18 cellular contexts compared by ENCODE assay signal in the genomic region with DNA sequence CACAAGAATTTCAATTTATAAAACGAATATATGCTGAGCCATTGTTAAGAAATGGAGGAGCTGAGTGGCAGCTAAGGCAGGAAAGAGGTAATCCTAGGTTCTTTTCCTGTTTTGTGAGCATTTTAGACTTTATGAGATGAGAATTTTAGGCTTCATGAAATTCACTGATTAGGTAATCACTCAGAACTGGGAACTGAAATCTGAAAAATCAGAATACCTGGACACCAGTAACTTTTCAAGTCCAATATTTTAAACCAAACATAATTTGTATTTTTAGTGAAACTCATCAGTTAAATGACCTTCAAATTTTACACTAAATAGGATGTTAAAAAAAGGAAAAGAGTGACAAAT.
DNase-seq lines count a peak whose midpoint lies in the region; ATAC-seq, FAIRE-seq and TF ChIP-seq lines count a peak whose summit lies in the region.
"Had no signal": no experiment of that assay in that cellular context is flagged by ENCODE, and none has a peak within 500 bp of the region (broad histone marks: within the 10 kb centered on the region; RNA-seq: fewer than 3 reads in every experiment).

No MANE protein-coding gene starts in this region.

- H3K27ac ChIP-seq in liver (ENCODE audit: low read depth in 1 of 2, low read length in 2 of 2) (peak overlapping the region; percentile 58 to 87), HepG2 (ENCODE audit: extremely low read length, insufficient read depth, low read length) (no peak overlapping the region), right cardiac atrium (ENCODE audit: low read length) (no peak overlapping the region)
- H3K27ac ChIP-seq: A549; BLaER1 treated with 17β-estradiol and CSF1 and Interleukin-3, amounts not matched to agents 10 nM and 100 nM; C4-2B had no signal

- H3K4me1 ChIP-seq in liver (ENCODE audit: control insufficient read depth in 4 of 4, insufficient read depth in 4 of 4, low read length in 3 of 4) (peaks cover 0 to 5% (median 2%) of the 10 kb centered on the region in 4 donors), HepG2 (ENCODE audit: insufficient read depth, low read length) (no peaks in the 10 kb centered on the region), right cardiac atrium (ENCODE audit: control insufficient read depth, insufficient read depth, low read length) (no peaks in the 10 kb centered on the region)
- H3K4me1 ChIP-seq: A549, Caco-2 had no signal

- 22% methylated on average over 1 of the region's 1 CpG for WGBS in liver
- WGBS in HepG2 (ENCODE audit: low lambda C conversion rate): 3% methylated on average over 1 of the region's 1 CpG
- 51% methylated on average over 1 of the region's 1 CpG for WGBS in right cardiac atrium

- intact Hi-C loops in HepG2 (cut with micrococcal nuclease; ENCODE audit: unreplicated experiment) (no loop called here), right cardiac atrium (cut with DNase I) (no loop called here)

- H3K27me3 ChIP-seq in liver (ENCODE audit: control insufficient read depth in 4 of 4, insufficient read depth in 4 of 4, low read length in 3 of 4): no peaks in the 10 kb centered on the region
- no peaks in the 10 kb centered on the region for H3K27me3 ChIP-seq in HepG2 (ENCODE audit: control insufficient read depth in 1 of 2, insufficient read depth in 2 of 2, low read length in 2 of 2)
- H3K27me3 ChIP-seq in right cardiac atrium (ENCODE audit: control insufficient read depth, insufficient read depth): no peaks in the 10 kb centered on the region
- H3K27me3 ChIP-seq: BLaER1 treated with 17β-estradiol and CSF1 and Interleukin-3, amounts not matched to agents 10 nM and 100 nM had no signal

- H3K36me3 ChIP-seq in liver (ENCODE audit: control insufficient read depth in 4 of 4, insufficient read depth in 3 of 4, low read depth in 1 of 4, low read length in 3 of 4) (no peaks in the 10 kb centered on the region), HepG2 (replicated peaks in 1 of 2; ENCODE audit: control insufficient read depth in 1 of 2, insufficient read depth in 2 of 2, low read length in 2 of 2) (no peaks in the 10 kb centered on the region)
- H3K36me3 ChIP-seq: BLaER1 treated with 17β-estradiol and CSF1 and Interleukin-3, amounts not matched to agents 10 nM and 100 nM had no signal

- DNase-seq in HepG2 (ENCODE audit: low spot score) (no peak), left lobe of liver (ENCODE audit: low spot score) (no peak), ureter (ENCODE audit: low spot score) (no peak), right cardiac atrium (no peak)
- DNase-seq: AML-193; Caco-2; Calu3; CD4-positive, alpha-beta T cell; CD8-positive, alpha-beta T cell; DMS79 treated with DMSO at 0.1 percent for 48 hours; GF-D8 had no signal

- TF ChIP-seq CTCF in liver (IDR thresholded peaks at IDR 0.05; ENCODE audit: low read depth, low read length, missing input control) (no peak), HepG2 (CRISPR knock-in tag; IDR thresholded peaks at IDR 0.05) (no peak)

- BruUV-seq in HepG2 (replicated peaks; lab: Mats Ljungman, UMichigan): no TSS peak

- POLR2A ChIA-PET in HepG2 (lab: Yijun Ruan, JAX): no interaction called here

- FAIRE-seq in HepG2 (lab: Jason Lieb, UNC): no peak
- FAIRE-seq: A549, G401.6, GM12891, GM19239 had no signal

- no peaks in the 10 kb centered on the region for H3K9me3 ChIP-seq in liver (ENCODE audit: control insufficient read depth in 4 of 4, low read length in 3 of 4)
- H3K9me3 ChIP-seq in HepG2 (ENCODE audit: low read length): peaks cover 6% of the 10 kb centered on the region
- no peaks in the 10 kb centered on the region for H3K9me3 ChIP-seq in right cardiac atrium (ENCODE audit: control insufficient read depth, low read length)
- H3K9me3 ChIP-seq: A549; BLaER1 treated with 17β-estradiol and CSF1 and Interleukin-3, amounts not matched to agents 10 nM and 100 nM; Caco-2 had no signal

- H3K4me3 ChIP-seq in liver (ENCODE audit: low read depth in 1 of 3, low read length in 3 of 3) (peak overlapping the region in 1 of 3 donors; percentile 17), HepG2 (replicated peaks in 1 of 3; ENCODE audit: insufficient read depth in 1 of 3, low read depth in 2 of 3, low read length in 3 of 3) (no peak overlapping the region), right cardiac atrium (ENCODE audit: low read length) (no peak overlapping the region)
- H3K4me3 ChIP-seq: A549; BLaER1 treated with 17β-estradiol and CSF1 and Interleukin-3, amounts not matched to agents 10 nM and 100 nM had no signal

- H3K9ac ChIP-seq in liver (ENCODE audit: low read depth in 1 of 2, low read length in 2 of 2) (peak overlapping the region in 1 of 2 donors; percentile 85), HepG2 (ENCODE audit: insufficient read depth, low read depth, low read length) (no peak overlapping the region)
- H3K9ac ChIP-seq: BLaER1 treated with 17β-estradiol and CSF1 and Interleukin-3, amounts not matched to agents 10 nM and 100 nM had no signal

- no peak for TF ChIP-seq POLR2A in HepG2 (IDR thresholded peaks at IDR 0.05; ENCODE audit: insufficient read depth in 1 of 2, low read depth in 2 of 2, low read length in 2 of 2)

- H4K20me1 ChIP-seq in HepG2 (ENCODE audit: insufficient read depth, low read length): no peaks in the 10 kb centered on the region
- H4K20me1 ChIP-seq: BLaER1 treated with 17β-estradiol and CSF1 and Interleukin-3, amounts not matched to agents 10 nM and 100 nM had no signal

- H2AFZ ChIP-seq in HepG2 (ENCODE audit: low read length): no peak overlapping the region

- ATAC-seq in HepG2 (no peak), left lobe of liver (peak; percentile 59), right cardiac atrium (no peak)
- ATAC-seq: A549; CD8-positive, alpha-beta T cell had no signal

- TF ChIP-seq RAD21 in liver (IDR thresholded peaks at IDR 0.05): no peak
- TF ChIP-seq RAD21 in HepG2 (CRISPR knock-in tag; IDR thresholded peaks at IDR 0.05): no peak

- H3K4me2 ChIP-seq in HepG2 (ENCODE audit: low read depth, low read length): no peak overlapping the region
- H3K4me2 ChIP-seq: A549 had no signal

- TF ChIP-seq EP300 in HepG2 (IDR thresholded peaks at IDR 0.05; ENCODE audit: low read depth in 2 of 2, low read length in 2 of 2) (no peak), HepG2 (CRISPR knock-in tag; IDR thresholded peaks at IDR 0.05; ENCODE audit: borderline replicate concordance) (no peak)

- CTCF ChIA-PET in HepG2 (lab: Yijun Ruan, JAX; ENCODE audit: low intra/inter-chr PET ratio, low total read pairs): no interaction called here

- no peaks in the 10 kb centered on the region for H3K79me2 ChIP-seq in HepG2 (ENCODE audit: insufficient read depth, low read length)

- in situ Hi-C loops in HepG2 (cut with HindIII; ENCODE audit: extremely low pct_ligation_motif_present, low pct_unique_long_range_greater_than_20kb): no loop called here

TF ChIP-seq in liver, 16 proteins besides CTCF, POLR2A, EP300 and RAD21:
- TF ChIP-seq YY1 (IDR thresholded peaks at IDR 0.05) (peak; percentile 6), HNF4A (conservative IDR thresholded peaks at IDR 0.05) (peak in 1 of 2 donors; percentile 2), JUND (IDR thresholded peaks at IDR 0.05) (no peak), NR2F2 (IDR thresholded peaks at IDR 0.05) (no peak)

TF ChIP-seq in HepG2, 621 proteins besides CTCF, POLR2A, EP300 and RAD21:
- TF ChIP-seq LCORL (IDR thresholded peaks at IDR 0.05) (no peak), LCORL (CRISPR knock-in tag; IDR thresholded peaks at IDR 0.05) (no peak), GLI4 (CRISPR knock-in tag; IDR thresholded peaks at IDR 0.05; ENCODE audit: borderline replicate concordance) (no peak), KLF16 (CRISPR knock-in tag; IDR thresholded peaks at IDR 0.05) (no peak), ZNF496 (CRISPR knock-in tag; IDR thresholded peaks at IDR 0.05; ENCODE audit: insufficient replicate concordance) (no peak)

Comparison
In these comparisons a context has a peak if more than half of its experiments do, and no peak if none do; other contexts are left out.
1. H3K27ac ChIP-seq: peak in liver (2 of 2); none in HepG2 (single experiment) and right cardiac atrium (single experiment).